In genomic region chr14:54857830-54858269, GRCh38 we compare ENCODE assay signal across 12 cellular contexts. TPM values are rescaled to one million over a fixed set of nuclear protein-coding genes. Genes with fewer than 3 reads are reported as not detected.
DNase-seq lines count a peak whose midpoint lies in the region; ATAC-seq, FAIRE-seq and TF ChIP-seq lines count a peak whose summit lies in the region.
"Had no signal": no experiment of that assay in that cellular context is flagged by ENCODE, and none has a peak within 500 bp of the region (broad histone marks: within the 10 kb centered on the region; RNA-seq: fewer than 3 reads in every experiment).

No MANE protein-coding gene starts in this region.

- no peaks in the 10 kb centered on the region for H3K27me3 Mint-ChIP-seq in activated T-helper 1 cell treated with anti-CD3 and anti-CD28 coated beads, Interleukin-12 subunit alpha, Interleukin-12 subunit beta, Interleukin-2, Interleukin-4 antibody, amounts not matched to agents 30 ng/mL and 10 ng/mL and 1 ng/mL, durations not matched to agents 14 hours and 24 hours and 36 hours (ENCODE audit: insufficient read depth)

- no peaks in the 10 kb centered on the region for H3K27me3 ChIP-seq in BLaER1
- H3K27me3 ChIP-seq: BE2C, cardiac muscle cell had no signal

- peaks cover 24% of the 10 kb centered on the region for H3K36me3 Mint-ChIP-seq in activated T-helper 1 cell treated with anti-CD3 and anti-CD28 coated beads, Interleukin-12 subunit alpha, Interleukin-12 subunit beta, Interleukin-2, Interleukin-4 antibody, amounts not matched to agents 30 ng/mL and 10 ng/mL and 1 ng/mL, durations not matched to agents 14 hours and 24 hours and 36 hours (ENCODE audit: low read depth)

- H4K20me1 ChIP-seq in BLaER1, result no peaks in the 10 kb centered on the region

- intact Hi-C loops in Right ventricle myocardium superior (cut with DNase I), result no loop called here
- intact Hi-C loops in activated T-helper 1 cell treated with anti-CD3 and anti-CD28 coated beads, Interleukin-12 subunit alpha, Interleukin-12 subunit beta, Interleukin-2, Interleukin-4 antibody, amounts not matched to agents 30 ng/mL and 10 ng/mL and 1 ng/mL, durations not matched to agents 14 hours and 24 hours and 36 hours (cut with micrococcal nuclease), result no loop called here

- no peak overlapping the region for H3K27ac Mint-ChIP-seq in activated T-helper 1 cell treated with anti-CD3 and anti-CD28 coated beads, Interleukin-12 subunit alpha, Interleukin-12 subunit beta, Interleukin-2, Interleukin-4 antibody, amounts not matched to agents 30 ng/mL and 10 ng/mL and 1 ng/mL, durations not matched to agents 14 hours and 24 hours and 36 hours

- no peaks in the 10 kb centered on the region for H3K9me3 Mint-ChIP-seq in activated T-helper 1 cell treated with anti-CD3 and anti-CD28 coated beads, Interleukin-12 subunit alpha, Interleukin-12 subunit beta, Interleukin-2, Interleukin-4 antibody, amounts not matched to agents 30 ng/mL and 10 ng/mL and 1 ng/mL, durations not matched to agents 14 hours and 24 hours and 36 hours

- H3K36me3 ChIP-seq in BLaER1, result peaks cover 8% of the 10 kb centered on the region; the same call in 1 of the 2 replicates
- H3K36me3 ChIP-seq: cardiac muscle cell had no signal

- no peak overlapping the region for H3K9ac ChIP-seq in BLaER1

- ATAC-seq in GM19468 (IDR thresholded peaks at IDR 0.05; ENCODE audit: extremely low read depth, unreplicated experiment) (peak; percentile 31), HG03565 (IDR thresholded peaks at IDR 0.05; ENCODE audit: unreplicated experiment) (peak; percentile 60), Right ventricle myocardium superior (ENCODE audit: poor library complexity) (peak; percentile 89)

- TF ChIP-seq CTCF in D721Med (IDR thresholded peaks at IDR 0.05; ENCODE audit: insufficient read depth, missing control alignments), result no peak

- no peak overlapping the region for H3K4me3 ChIP-seq in BLaER1
- H3K4me3 ChIP-seq: cardiac muscle cell had no signal

- DNase-seq in Right ventricle myocardium superior (no peak), AG08396 (ENCODE audit: low spot score) (no peak), substantia nigra (lab: John Stamatoyannopoulos, UW) (no peak), D721Med (ENCODE audit: insufficient read length, low spot score) (no peak)
- DNase-seq in activated T-helper 1 cell treated with anti-CD3 and anti-CD28 coated beads, Interleukin-12 subunit alpha, Interleukin-12 subunit beta, Interleukin-2, Interleukin-4 antibody, amounts not matched to agents 30 ng/mL and 10 ng/mL and 1 ng/mL, durations not matched to agents 14 hours and 24 hours and 36 hours (ENCODE audit: low spot score), result no peak
- DNase-seq: BE2C; NCI-H1048; stimulated activated CD4-positive, alpha-beta T cell treated with anti-CD3 and anti-CD28 coated beads, Interleukin-1b, Interleukin-23, amount 100 ng/mL, for 48 hours had no signal

- H3K4me1 ChIP-seq in BLaER1, result peaks cover 41% of the 10 kb centered on the region
- H3K4me1 ChIP-seq: BE2C had no signal

- H3K4me2 ChIP-seq in BLaER1, result peak overlapping the region; percentile 72

- H3K4me1 Mint-ChIP-seq in activated T-helper 1 cell treated with anti-CD3 and anti-CD28 coated beads, Interleukin-12 subunit alpha, Interleukin-12 subunit beta, Interleukin-2, Interleukin-4 antibody, amounts not matched to agents 30 ng/mL and 10 ng/mL and 1 ng/mL, durations not matched to agents 14 hours and 24 hours and 36 hours (ENCODE audit: low read depth), result peaks cover 25% of the 10 kb centered on the region

- peak overlapping the region; percentile 46 for H3K27ac ChIP-seq in BLaER1
- H3K27ac ChIP-seq in substantia nigra (ENCODE audit: low read depth, low read length, poor library complexity, severe bottlenecking), result no peak overlapping the region
- H3K27ac ChIP-seq: cardiac muscle cell had no signal

- H3K4me3 Mint-ChIP-seq in activated T-helper 1 cell treated with anti-CD3 and anti-CD28 coated beads, Interleukin-12 subunit alpha, Interleukin-12 subunit beta, Interleukin-2, Interleukin-4 antibody, amounts not matched to agents 30 ng/mL and 10 ng/mL and 1 ng/mL, durations not matched to agents 14 hours and 24 hours and 36 hours, result no peak overlapping the region

- no peak for FAIRE-seq in D721Med (lab: Jason Lieb, UNC)

- no peaks in the 10 kb centered on the region for H3K9me3 ChIP-seq in BLaER1
- H3K9me3 ChIP-seq: BE2C had no signal

RNA-seq across cellular contexts. Expression of gene GCH1, which starts 44.8 kb away (rescaled TPM):
- total RNA-seq in Right ventricle myocardium superior, result 1.9 TPM
- total RNA-seq in activated T-helper 1 cell treated with anti-CD3 and anti-CD28 coated beads, Interleukin-12 subunit alpha, Interleukin-12 subunit beta, Interleukin-2, Interleukin-4 antibody, amounts not matched to agents 30 ng/mL and 10 ng/mL and 1 ng/mL, durations not matched to agents 14 hours and 24 hours and 36 hours, result 61.4 and 62.4 TPM in 2 replicates

Comparison
In these comparisons a context has a peak if more than half of its experiments do, and no peak if none do; other contexts are left out.
1. ATAC-seq: peak in every context shown above with its lines; median percentile 89 in Right ventricle myocardium superior; 60 in HG03565; 31 in GM19468.
2. RNA of gene GCH1, which starts 44.8 kb away (total RNA-seq): 61.4 to 62.4 TPM in activated T-helper 1 cell treated with anti-CD3 and anti-CD28 coated beads, Interleukin-12 subunit alpha, Interleukin-12 subunit beta, Interleukin-2, Interleukin-4 antibody, amounts not matched to agents 30 ng/mL and 10 ng/mL and 1 ng/mL, durations not matched to agents 14 hours and 24 hours and 36 hours; 1.9 TPM in Right ventricle myocardium superior (single experiment); every median in the first group is over 10 times any median in the second.